In the genomic region with DNA sequence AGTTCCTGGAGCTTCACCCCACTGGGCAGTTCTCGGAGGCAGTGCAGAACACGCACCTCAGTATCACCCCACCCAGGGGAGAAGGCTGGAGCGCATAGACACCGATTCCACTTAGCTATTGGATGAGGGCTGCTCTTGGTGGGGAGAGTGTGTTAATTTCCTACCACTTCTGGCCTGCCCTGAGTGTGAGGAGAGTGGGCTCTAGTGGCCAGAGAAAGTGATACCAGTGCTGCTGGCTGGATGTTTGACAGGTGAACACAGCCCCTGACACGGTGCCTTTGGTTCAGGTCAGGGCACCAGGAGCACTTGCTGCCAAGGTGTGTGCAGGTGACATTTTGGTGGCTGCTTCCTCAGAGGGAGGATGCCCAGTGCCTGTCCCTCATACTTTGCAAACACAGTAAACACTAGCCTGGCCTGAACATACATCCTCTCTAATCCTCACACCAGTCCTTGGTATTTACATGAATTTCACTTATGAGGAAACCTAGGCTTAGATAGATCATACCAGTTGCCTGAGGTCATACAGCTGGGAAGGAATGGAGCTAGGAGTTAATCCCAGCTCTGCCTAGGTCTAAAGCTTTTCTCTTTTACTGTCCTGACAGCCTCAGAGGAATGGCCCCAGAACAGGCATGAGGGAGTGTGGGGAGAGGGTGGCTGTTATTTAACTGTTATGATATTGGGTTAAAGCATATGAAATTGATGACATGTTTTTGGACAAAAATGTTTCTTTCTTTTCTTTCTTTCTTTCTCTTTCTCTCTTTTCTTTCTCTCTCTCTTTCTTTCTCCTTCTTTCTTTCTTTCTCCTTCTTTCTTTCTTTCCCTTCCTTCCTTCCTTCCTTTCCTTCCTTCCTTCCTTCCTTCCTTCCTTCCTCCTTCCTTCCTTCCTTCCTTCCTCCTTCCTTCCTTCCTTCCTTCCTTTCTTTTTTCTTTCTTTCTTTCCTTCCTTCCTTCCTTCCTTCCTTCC, we compare ENCODE assay signal across 10 cellular contexts. TPM values are rescaled to one million over a fixed set of nuclear protein-coding genes. Genes with fewer than 3 reads are reported as not detected.
DNase-seq lines count a peak whose midpoint lies in the region; ATAC-seq and TF ChIP-seq lines count a peak whose summit lies in the region.
"Had no signal": no experiment of that assay in that cellular context is flagged by ENCODE, and none has a peak within 500 bp of the region (broad histone marks: within the 10 kb centered on the region; RNA-seq: fewer than 3 reads in every experiment).

No MANE protein-coding gene starts in this region.

- 13% methylated on average over 5 of the region's 5 CpGs for WGBS in esophagus muscularis mucosa
- WGBS in psoas muscle, 3 donors = 12 to 25% (median 14%) methylated on average over 5 of the region's 5 CpGs

- H3K27ac ChIP-seq in esophagus muscularis mucosa (replicated peaks in 1 of 4) (no peak overlapping the region), psoas muscle (no peak overlapping the region)

- H3K9me3 ChIP-seq in esophagus muscularis mucosa (no peaks in the 10 kb centered on the region), psoas muscle (no peaks in the 10 kb centered on the region)

- TF ChIP-seq CTCF in esophagus muscularis mucosa (IDR thresholded peaks at IDR 0.05) (peak in 1 of 3 experiments; percentile 14), psoas muscle (IDR thresholded peaks at IDR 0.05) (peak; percentile 21)

- peaks cover 0 to 10% (median 9%) of the 10 kb centered on the region in 4 donors for H3K4me1 ChIP-seq in esophagus muscularis mucosa
- H3K4me1 ChIP-seq in psoas muscle = no peaks in the 10 kb centered on the region

- no peak for TF ChIP-seq EP300 in esophagus muscularis mucosa (IDR thresholded peaks at IDR 0.05)

- intact Hi-C loops in esophagus muscularis mucosa (cut with DNase I) = no loop called here
- intact Hi-C loops in psoas muscle (cut with DNase I) = no loop called here

- TF ChIP-seq POLR2A in esophagus muscularis mucosa (IDR thresholded peaks at IDR 0.05; ENCODE audit: low read depth) = no peak

- DNase-seq in NK-92 (lab: John Stamatoyannopoulos, UW; ENCODE audit: unreplicated experiment) = peak; percentile 4
- DNase-seq in NK-92 treated with Interleukin-12 subunit alpha and Interleukin-12 subunit beta, amount 100 ng/mL, for 24 hours (lab: John Stamatoyannopoulos, UW) = no peak
- DNase-seq in RPMI7951 (ENCODE audit: low read depth) = peak; percentile 29
- peak; percentile 88 for DNase-seq in esophagus muscularis mucosa (ENCODE audit: extremely low spot score)
- DNase-seq in psoas muscle = no peak
- no peak for DNase-seq in T1000 (lab: John Stamatoyannopoulos, UW)

- H3K36me3 ChIP-seq in esophagus muscularis mucosa = no peaks in the 10 kb centered on the region
- H3K36me3 ChIP-seq in psoas muscle (ENCODE audit: insufficient read depth in 1 of 2, low read depth in 1 of 2) = no peaks in the 10 kb centered on the region

- H3K27me3 ChIP-seq in esophagus muscularis mucosa (peaks cover 5 to 87% (median 19%) of the 10 kb centered on the region in 4 donors), psoas muscle (ENCODE audit: insufficient read depth in 3 of 3, low read length in 2 of 3) (peaks cover 0 to 47% (median 4%) of the 10 kb centered on the region in 3 donors)

- ATAC-seq in HG02678 (IDR thresholded peaks at IDR 0.05; ENCODE audit: unreplicated experiment) (peak; percentile 73), psoas muscle (peak; percentile 34 to 68 (median 61)), GM21529 (IDR thresholded peaks at IDR 0.05; ENCODE audit: unreplicated experiment) (no peak)

- H3K4me3 ChIP-seq in esophagus muscularis mucosa (no peak overlapping the region), psoas muscle (no peak overlapping the region)

RNA-seq across cellular contexts. Expression of gene ITGAX, which starts 21.0 kb away (rescaled TPM):
- total RNA-seq in RPMI7951 (2014; rRNA removed; shearing (Covaris generic)) = not detected in 2 replicates
- total RNA-seq in esophagus muscularis mucosa (10 to 100 TPM in 1 of 4 donors, 1 to 10 TPM in 2, under 1 TPM in 1; 0.71 to 11.3 (median 3.4) TPM), psoas muscle (1 to 10 TPM; 1.7 to 2.6 (median 2.1) TPM)
- polyA plus RNA-seq in psoas muscle = under 1 TPM; 0.34 to 0.70 (median 0.39) TPM

RNA-seq across cellular contexts. Expression of gene ITGAD, which starts 59.2 kb away (rescaled TPM):
- total RNA-seq in RPMI7951 (2014; rRNA removed; shearing (Covaris generic)) = not detected in 2 replicates
- total RNA-seq in esophagus muscularis mucosa (under 1 TPM in 1 of 4 donors, not detected in 3; 0.50 TPM), psoas muscle (under 1 TPM in 2 of 4 donors, not detected in 2; 0.07 to 0.42 TPM)
- polyA plus RNA-seq in psoas muscle = under 1 TPM in 2 of 3 donors, not detected in 1; 0.01 to 0.05 TPM
- total RNA-seq: activated CD8-positive, alpha-beta memory T cell treated with anti-CD3 and anti-CD28 coated beads for 36 hours; pulmonary artery endothelial cell had no signal

Comparison
In these comparisons a context has a peak if more than half of its experiments do, and no peak if none do; other contexts are left out.
1. DNase-seq: peak in NK-92 (single experiment), RPMI7951 (single experiment) and esophagus muscularis mucosa (single experiment); none in NK-92 treated with Interleukin-12 subunit alpha and Interleukin-12 subunit beta, amount 100 ng/mL, for 24 hours (single experiment), psoas muscle (0 of 2) and T1000 (single experiment).